Comparison of ENCODE assay signal across 20 cellular contexts in genomic region chr11:6403539-6403938, GRCh38. TPM values are rescaled to one million over a fixed set of nuclear protein-coding genes. Genes with fewer than 3 reads are reported as not detected.
DNase-seq lines count a peak whose midpoint lies in the region; ATAC-seq, FAIRE-seq and TF ChIP-seq lines count a peak whose summit lies in the region.
"Had no signal": no experiment of that assay in that cellular context is flagged by ENCODE, and none has a peak within 500 bp of the region (broad histone marks: within the 10 kb centered on the region; RNA-seq: fewer than 3 reads in every experiment).

No MANE protein-coding gene starts in this region.

- POLR2A ChIA-PET in GM12878 (lab: Charles Lee), result interaction anchor here (0.6 to 0.9 kb wide), 2 partner anchors 16 to 268 kb away, joined by 3 read pairs; partner anchors contain the start of gene APBB1

- peak overlapping the region; percentile 16 for H3K27ac ChIP-seq in GM12878 (ENCODE audit: control insufficient read depth, insufficient read depth)
- peak overlapping the region; percentile 31 to 87 (median 72) for H3K27ac ChIP-seq in spleen
- H3K27ac ChIP-seq: ascending aorta, coronary artery, epithelial cell of prostate, parathyroid adenoma had no signal

- no peaks in the 10 kb centered on the region for H3K9me3 Mint-ChIP-seq in activated CD4-positive, alpha-beta T cell treated with anti-CD3 and anti-CD28 coated beads, Interleukin-2, amount 10 ng/mL, durations not matched to agents 24 days and 14 days
- H3K9me3 Mint-ChIP-seq in type B pancreatic cell, result no peaks in the 10 kb centered on the region

- no peaks in the 10 kb centered on the region for H3F3A ChIP-seq in Loucy (ENCODE audit: low read depth)

- peak overlapping the region; percentile 98 for H3K4me2 ChIP-seq in Loucy (ENCODE audit: low read depth, low read length, poor library complexity, severe bottlenecking)
- peak overlapping the region; percentile 69; the same call in 1 of the 2 replicates for H3K4me2 ChIP-seq in GM12878 (ENCODE audit: control insufficient read depth, insufficient read depth)

- peak overlapping the region; percentile 85 for H3K4me3 Mint-ChIP-seq in activated CD4-positive, alpha-beta T cell treated with anti-CD3 and anti-CD28 coated beads, Interleukin-2, amount 10 ng/mL, durations not matched to agents 24 days and 14 days
- H3K4me3 Mint-ChIP-seq in type B pancreatic cell, result no peak overlapping the region

- no peak for TF ChIP-seq EP300 in GM12878 (IDR thresholded peaks at IDR 0.05; ENCODE audit: borderline replicate concordance in 1 of 2, control insufficient read depth in 1 of 2, low read depth in 2 of 2, low read length in 2 of 2)

- H3K9ac ChIP-seq in Loucy (ENCODE audit: low read depth, low read length, poor library complexity, severe bottlenecking) (peak overlapping the region; percentile 49), GM12878 (ENCODE audit: control insufficient read depth, insufficient read depth, low read length) (no peak overlapping the region; the same call in 1 of the 2 replicates)
- H3K9ac ChIP-seq: parathyroid adenoma had no signal

- no peaks in the 10 kb centered on the region for H3K27me3 Mint-ChIP-seq in activated CD4-positive, alpha-beta T cell treated with anti-CD3 and anti-CD28 coated beads, Interleukin-2, amount 10 ng/mL, durations not matched to agents 24 days and 14 days
- H3K27me3 Mint-ChIP-seq in type B pancreatic cell, result no peaks in the 10 kb centered on the region

- in situ Hi-C loops in GM12878 (cut with MboI), result no loop called here

- peaks cover 60% of the 10 kb centered on the region for H3K4me1 Mint-ChIP-seq in activated CD4-positive, alpha-beta T cell treated with anti-CD3 and anti-CD28 coated beads, Interleukin-2, amount 10 ng/mL, durations not matched to agents 24 days and 14 days
- H3K4me1 Mint-ChIP-seq in type B pancreatic cell (ENCODE audit: unreplicated experiment), result no peaks in the 10 kb centered on the region

- ATAC-seq in GM12878, result no peak
- no peak for ATAC-seq in HG03432 (IDR thresholded peaks at IDR 0.05; ENCODE audit: unreplicated experiment)

- no TSS peak for BruUV-seq in GM12878 (replicated peaks; lab: Mats Ljungman, UMichigan)

- H4K20me1 ChIP-seq in Loucy (ENCODE audit: insufficient read depth, low read length, poor library complexity, severe bottlenecking), result no peaks in the 10 kb centered on the region
- H4K20me1 ChIP-seq in GM12878 (ENCODE audit: control insufficient read depth, insufficient read depth), result no peaks in the 10 kb centered on the region

- CTCF ChIA-PET in GM12878 (lab: Yijun Ruan, JAX), result interaction anchor here (1.0 to 4.4 kb wide), 7 partner anchors 13 to 302 kb away, joined by 3 to 42 read pairs (median 8); partner anchors contain the start of gene SMPD1

- RAD21 ChIA-PET in GM12878 (lab: Charles Lee; ENCODE audit: unreplicated experiment), result interaction anchor here (1.2 to 3.3 kb wide), 5 partner anchors 13 to 128 kb away, joined by 3 to 24 read pairs (median 11); partner anchors contain the start of gene SMPD1

- H3K79me2 ChIP-seq in Loucy (ENCODE audit: insufficient read depth, low read length) (no peaks in the 10 kb centered on the region), GM12878 (ENCODE audit: control insufficient read depth, insufficient read depth, low read length) (no peaks in the 10 kb centered on the region)
- H3K79me2 ChIP-seq: parathyroid adenoma had no signal

- TF ChIP-seq RAD21 in GM12878 (IDR thresholded peaks at IDR 0.05; ENCODE audit: insufficient read depth, low read depth, low read length), result no peak

- H3K27ac Mint-ChIP-seq in activated CD4-positive, alpha-beta T cell treated with anti-CD3 and anti-CD28 coated beads, Interleukin-2, amount 10 ng/mL, durations not matched to agents 24 days and 14 days, result peak overlapping the region; percentile 96
- H3K27ac Mint-ChIP-seq in type B pancreatic cell, result no peak overlapping the region

- H2AFZ ChIP-seq in Loucy (ENCODE audit: low read length) (no peak overlapping the region), GM12878 (ENCODE audit: control insufficient read depth, low read depth, low read length) (no peak overlapping the region)
- H2AFZ ChIP-seq: parathyroid adenoma had no signal

- H3K9me3 ChIP-seq in Loucy (ENCODE audit: insufficient read depth, low read depth, low read length) (no peaks in the 10 kb centered on the region), GM12878 (replicated peaks; ENCODE audit: control insufficient read depth, insufficient read depth, low read length) (no peaks in the 10 kb centered on the region), spleen (no peaks in the 10 kb centered on the region)
- H3K9me3 ChIP-seq: ascending aorta had no signal

- TF ChIP-seq CTCF in Loucy (conservative IDR thresholded peaks at IDR 0.05; ENCODE audit: low read length), result no peak
- no peak for TF ChIP-seq CTCF in GM12878 (IDR thresholded peaks at IDR 0.05 in 2 of 3, conservative IDR thresholded peaks at IDR 0.05 in 1 of 3; ENCODE audit: control insufficient read depth in 2 of 3, extremely low read depth in 1 of 3, insufficient read depth in 1 of 3, low read depth in 3 of 3, low read length in 3 of 3)
- no peak for TF ChIP-seq CTCF in spleen (IDR thresholded peaks at IDR 0.05 in 8 of 11, conservative IDR thresholded peaks at IDR 0.05 in 3 of 11)
- TF ChIP-seq CTCF in type B pancreatic cell (conservative IDR thresholded peaks at IDR 0.05), result no peak

- intact Hi-C loops in activated CD4-positive, alpha-beta T cell treated with anti-CD3 and anti-CD28 coated beads, Interleukin-2, amount 10 ng/mL, durations not matched to agents 24 days and 14 days (cut with micrococcal nuclease), result loop anchor here (5.0 kb wide), 2 partner anchors 34 to 279 kb away; partner anchors contain the start of gene MRPL17
- intact Hi-C loops in GM12878 (cut with micrococcal nuclease; ENCODE audit: unreplicated experiment) (loop anchor here (5.0 kb wide), 1 partner anchor 69 kb away; the partner anchor contains the start of gene TRIM3), spleen (cut with DNase I; ENCODE audit: low total_unique reads) (no loop called here)

- H3K36me3 ChIP-seq in Loucy (ENCODE audit: insufficient read depth, low read length), result no peaks in the 10 kb centered on the region
- no peaks in the 10 kb centered on the region for H3K36me3 ChIP-seq in GM12878 (ENCODE audit: control insufficient read depth in 2 of 2, insufficient read depth in 2 of 2, low read length in 1 of 2)
- peaks cover 0 to 35% (median 4%) of the 10 kb centered on the region in 6 donors for H3K36me3 ChIP-seq in spleen

- no peaks in the 10 kb centered on the region for H3K27me3 ChIP-seq in Loucy (ENCODE audit: insufficient read depth, low read length, poor library complexity, severe bottlenecking)
- H3K27me3 ChIP-seq in GM12878 (replicated peaks in 1 of 2; ENCODE audit: control insufficient read depth in 2 of 2, insufficient read depth in 2 of 2, low read length in 1 of 2), result no peaks in the 10 kb centered on the region
- H3K27me3 ChIP-seq in spleen (replicated peaks in 1 of 7), result no peaks in the 10 kb centered on the region
- H3K27me3 ChIP-seq: ascending aorta had no signal

- H3K4me1 ChIP-seq in Loucy (ENCODE audit: insufficient read depth, low read length, poor library complexity, severe bottlenecking), result peaks cover 34% of the 10 kb centered on the region
- H3K4me1 ChIP-seq in GM12878 (ENCODE audit: control insufficient read depth, insufficient read depth, low read length), result peaks cover 25% of the 10 kb centered on the region
- peaks cover 15 to 60% (median 41%) of the 10 kb centered on the region in 6 donors for H3K4me1 ChIP-seq in spleen
- H3K4me1 ChIP-seq: parathyroid adenoma had no signal

- TF ChIP-seq POLR2A in GM12878 (IDR thresholded peaks at IDR 0.05; ENCODE audit: low read depth, low read length) (no peak), spleen (IDR thresholded peaks at IDR 0.05) (no peak)

- H3K36me3 Mint-ChIP-seq in activated CD4-positive, alpha-beta T cell treated with anti-CD3 and anti-CD28 coated beads, Interleukin-2, amount 10 ng/mL, durations not matched to agents 24 days and 14 days (ENCODE audit: low read depth), result peaks cover 27% of the 10 kb centered on the region
- peaks cover 16% of the 10 kb centered on the region for H3K36me3 Mint-ChIP-seq in type B pancreatic cell

- H3K4me3 ChIP-seq in Loucy (ENCODE audit: low read length, poor library complexity, severe bottlenecking) (peak overlapping the region; percentile 71), GM12878 (no peak overlapping the region), spleen (no peak overlapping the region)
- H3K4me3 ChIP-seq: ascending aorta, coronary artery had no signal

- SMC1A ChIA-PET in GM12878 (lab: Charles Lee; ENCODE audit: uncharacterized antibody, unreplicated experiment), result interaction anchor here (0.8 to 2.7 kb wide), 8 partner anchors 13 to 280 kb away, joined by 3 to 21 read pairs (median 4); partner anchors contain the start of gene MRPL17

- FAIRE-seq in GM12878 (lab: Jason Lieb, UNC), result no peak
- FAIRE-seq: A204.1, frontal cortex had no signal

- DNase-seq in activated CD4-positive, alpha-beta T cell treated with anti-CD3 and anti-CD28 coated beads, Interleukin-2, amount 10 ng/mL, durations not matched to agents 24 days and 14 days, result no peak
- no peak for DNase-seq in activated CD4-positive, alpha-beta T cell treated with anti-CD3 and anti-CD28 coated beads for 48 hours
- DNase-seq in GM12878 (ENCODE audit: low read depth, low spot score), result no peak
- peak; percentile 82 for DNase-seq in spleen
- DNase-seq in EL, result no peak
- no peak for DNase-seq in type B pancreatic cell (ENCODE audit: extremely low spot score, unreplicated experiment)
- DNase-seq: activated T-cell treated with anti-CD3 and anti-CD28 coated beads for 4 hours; NCI-H1105 treated with DMSO at 0.1 percent for 48 hours; NCI-H2171; NCI-H82; stimulated activated CD4-positive, alpha-beta T cell treated with anti-CD3 and anti-CD28 coated beads, Interleukin-4, amount 100 ng/mL, for 4 hours; trophoblast cell had no signal

- no peaks in the 10 kb centered on the region for H3K9me2 ChIP-seq in Loucy (replicated peaks; ENCODE audit: low read depth, low read length)

- WGBS in GM12878 (ENCODE audit: insufficient coverage, insufficient replicate concordance, low lambda C conversion rate, missing lambda C conversion rate), result 65% methylated on average over 8 of the region's 8 CpGs
- 90 to 100% (median 91%) methylated on average over 6 to 8 of the region's 8 CpGs for WGBS in spleen, 5 donors

RNA-seq across cellular contexts. Expression of gene SMPD1, which starts 13.3 kb away (rescaled TPM):
- 9.4 and 10.0 TPM in 2 replicates for total RNA-seq in activated CD4-positive, alpha-beta T cell treated with anti-CD3 and anti-CD28 coated beads, Interleukin-2, amount 10 ng/mL, durations not matched to agents 24 days and 14 days
- total RNA-seq in GM12878 (2013; cell fraction: nucleolus; rRNA removed), result 7.2 and 9.9 TPM in 2 replicates
- total RNA-seq in GM12878 (2014; rRNA removed) (5.4 and 5.5 TPM in 2 replicates), GM12878 (2014; rRNA removed; fragmentation: Illumina TruSeq; extraction: Trizol) (4.0 and 4.1 TPM in 2 replicates), GM12878 (2021) (11.1 and 13.7 TPM in 2 replicates), spleen (10 to 100 TPM; 21.9 to 33.8 (median 27.7) TPM), type B pancreatic cell (ENCODE audit: low replicate concordance) (31.6 and 50.0 TPM in 2 replicates)
- polyA plus RNA-seq in GM12878 (2011; ENCODE audit: low read depth), result 16.6 TPM
- polyA plus RNA-seq in GM12878 (2011; rRNA removed) (2.7 and 4.8 TPM in 2 replicates), GM12878 (2014; fragmentation: Illumina TruSeq; extraction: Trizol) (6.0 and 6.9 TPM in 2 replicates), GM12878 (2014; fragmentation: Nextera tagmentation; extraction: Ambion mirVana) (1 to 10 TPM; 1.4 to 3.8 TPM), GM12878 (2014; rRNA removed) (8.6 and 9.5 TPM in 2 replicates), GM12878 (2016; fragmentation: Nextera tagmentation; extraction: Ambion mirVana) (1 to 10 TPM; 8.7 to 9.0 TPM), spleen (10 to 100 TPM; 23.8 to 28.9 (median 24.2) TPM)
- polyA plus RNA-seq in GM12878 (2011; cell fraction: cytosol; rRNA removed), result 9.1 and 10.4 TPM in 2 replicates
- 10.4 and 11.0 TPM in 2 replicates for polyA plus RNA-seq in GM12878 (2011; cell fraction: nucleus; rRNA removed)
- 8.5 and 11.6 TPM in 2 replicates for polyA plus RNA-seq in GM12878 (2012)
- polyA minus RNA-seq in GM12878 (2011; rRNA and poly(A)+ RNA removed), result 3.9 and 7.3 TPM in 2 replicates
- 3.6 and 4.5 TPM in 2 replicates for polyA minus RNA-seq in GM12878 (2011; cell fraction: cytosol; rRNA and poly(A)+ RNA removed)
- polyA minus RNA-seq in GM12878 (2011; cell fraction: nucleus; rRNA and poly(A)+ RNA removed), result 3.4 and 5.4 TPM in 2 replicates

RNA-seq across cellular contexts. Expression of gene APBB1, which starts 15.4 kb away (rescaled TPM):
- total RNA-seq in activated CD4-positive, alpha-beta T cell treated with anti-CD3 and anti-CD28 coated beads, Interleukin-2, amount 10 ng/mL, durations not matched to agents 24 days and 14 days, result 24.1 TPM in 2 replicates
- 0.56 and 1.8 TPM in 2 replicates for total RNA-seq in GM12878 (2013; cell fraction: nucleolus; rRNA removed)
- total RNA-seq in GM12878 (2014; rRNA removed) (7.5 and 10.6 TPM in 2 replicates), GM12878 (2014; rRNA removed; fragmentation: Illumina TruSeq; extraction: Trizol) (4.3 and 4.8 TPM in 2 replicates), GM12878 (2021) (8.7 and 11.0 TPM in 2 replicates), spleen (10 to 100 TPM; 23.5 to 42.4 (median 27.3) TPM), type B pancreatic cell (ENCODE audit: low replicate concordance) (38.4 and 61.6 TPM in 2 replicates)
- 5.3 TPM for polyA plus RNA-seq in GM12878 (2011; ENCODE audit: low read depth)
- polyA plus RNA-seq in GM12878 (2011; rRNA removed) (0.30 and 0.67 TPM in 2 replicates), GM12878 (2014; fragmentation: Illumina TruSeq; extraction: Trizol) (2.3 and 5.6 TPM in 2 replicates), GM12878 (2014; fragmentation: Nextera tagmentation; extraction: Ambion mirVana) (1 to 10 TPM in 1 of 2 experiments, under 1 TPM in 1; 0.31 to 1.3 TPM), GM12878 (2014; rRNA removed) (7.5 and 9.1 TPM in 2 replicates), GM12878 (2016; fragmentation: Nextera tagmentation; extraction: Ambion mirVana) (1 to 10 TPM; 5.1 to 6.5 TPM), spleen (10 to 100 TPM; 18.6 to 25.9 (median 22.2) TPM)
- polyA plus RNA-seq in GM12878 (2011; cell fraction: cytosol; rRNA removed), result 0.69 and 1.0 TPM in 2 replicates
- polyA plus RNA-seq in GM12878 (2011; cell fraction: nucleus; rRNA removed), result 1.2 TPM in 2 replicates
- 5.7 and 8.1 TPM in 2 replicates for polyA plus RNA-seq in GM12878 (2012)
- polyA minus RNA-seq in GM12878 (2011; rRNA and poly(A)+ RNA removed), result 1.1 and 1.2 TPM in 2 replicates
- not detected in 2 replicates for polyA minus RNA-seq in GM12878 (2011; cell fraction: cytosol; rRNA and poly(A)+ RNA removed)
- 0.48 and 1.1 TPM in 2 replicates for polyA minus RNA-seq in GM12878 (2011; cell fraction: nucleus; rRNA and poly(A)+ RNA removed)

RNA-seq across cellular contexts. Expression of gene HPX, which starts 37.2 kb away (rescaled TPM):
- total RNA-seq in activated CD4-positive, alpha-beta T cell treated with anti-CD3 and anti-CD28 coated beads, Interleukin-2, amount 10 ng/mL, durations not matched to agents 24 days and 14 days, result not detected in 2 replicates
- total RNA-seq in GM12878 (2013; cell fraction: nucleolus; rRNA removed), result 0.67 TPM in 1 of 2 replicates, not detected in the other
- total RNA-seq in GM12878 (2014; rRNA removed) (1.7 TPM in 1 of 2 replicates, not detected in the other), GM12878 (2014; rRNA removed; fragmentation: Illumina TruSeq; extraction: Trizol) (0.09 and 0.37 TPM in 2 replicates), GM12878 (2021) (1.7 and 2.1 TPM in 2 replicates), spleen (1 to 10 TPM in 6 of 7 donors, not detected in 1; 1.0 to 3.8 (median 2.8) TPM), type B pancreatic cell (ENCODE audit: low replicate concordance) (1.5 and 1.9 TPM in 2 replicates)
- 1.0 TPM for polyA plus RNA-seq in GM12878 (2011; ENCODE audit: low read depth)
- polyA plus RNA-seq in GM12878 (2011; rRNA removed) (0.06 and 0.23 TPM in 2 replicates), GM12878 (2014; fragmentation: Illumina TruSeq; extraction: Trizol) (0.18 and 0.29 TPM in 2 replicates), GM12878 (2014; fragmentation: Nextera tagmentation; extraction: Ambion mirVana) (under 1 TPM; 0.11 TPM), GM12878 (2014; rRNA removed) (0.33 and 0.60 TPM in 2 replicates), GM12878 (2016; fragmentation: Nextera tagmentation; extraction: Ambion mirVana) (under 1 TPM in 1 of 2 experiments, not detected in 1; 0.08 TPM), spleen (1 to 10 TPM in 1 of 3 donors, under 1 TPM in 2; 0.65 to 1.4 (median 0.83) TPM)
- not detected in 2 replicates for polyA plus RNA-seq in GM12878 (2011; cell fraction: cytosol; rRNA removed)
- polyA plus RNA-seq in GM12878 (2011; cell fraction: nucleus; rRNA removed), result 0.48 and 0.91 TPM in 2 replicates
- polyA plus RNA-seq in GM12878 (2012), result 0.06 and 0.14 TPM in 2 replicates
- polyA minus RNA-seq in GM12878 (2011; rRNA and poly(A)+ RNA removed), result 0.44 TPM in 1 of 2 replicates, not detected in the other
- polyA minus RNA-seq in GM12878 (2011; cell fraction: cytosol; rRNA and poly(A)+ RNA removed), result not detected in 2 replicates
- polyA minus RNA-seq in GM12878 (2011; cell fraction: nucleus; rRNA and poly(A)+ RNA removed), result 0.67 TPM in 1 of 2 replicates, not detected in the other
